12 cellular contexts compared by ENCODE assay signal in the genomic region with DNA sequence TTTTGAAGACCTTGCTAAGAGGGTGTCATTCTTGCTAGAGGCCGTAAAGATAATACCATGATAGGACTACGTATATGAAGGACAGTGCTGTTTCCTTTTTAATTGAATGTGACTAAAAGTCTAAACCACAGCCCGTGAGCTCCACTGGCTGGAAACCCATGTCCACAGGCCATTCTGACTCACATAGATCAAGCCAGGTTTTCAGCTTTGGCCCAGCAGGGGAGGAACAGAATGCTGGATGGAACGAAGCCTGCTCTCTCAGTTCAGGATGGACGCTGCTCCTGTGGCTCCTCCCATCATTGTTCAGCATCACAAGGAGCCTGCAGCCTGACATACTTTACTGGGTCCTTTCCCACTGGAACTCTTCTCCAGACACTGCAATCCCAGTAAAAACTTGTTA. TPM values are rescaled to one million over a fixed set of nuclear protein-coding genes. Genes with fewer than 3 reads are reported as not detected.
DNase-seq lines count a peak whose midpoint lies in the region; ATAC-seq and TF ChIP-seq lines count a peak whose summit lies in the region.
"Had no signal": no experiment of that assay in that cellular context is flagged by ENCODE, and none has a peak within 500 bp of the region (broad histone marks: within the 10 kb centered on the region; RNA-seq: fewer than 3 reads in every experiment).

No MANE protein-coding gene starts in this region.

- peaks cover 10% of the 10 kb centered on the region for H3K4me1 ChIP-seq in RWPE2 (ENCODE audit: insufficient read depth, poor library complexity, severe bottlenecking)
- H3K4me1 ChIP-seq: breast epithelium had no signal

- H3K27ac ChIP-seq in RWPE2 (ENCODE audit: poor library complexity, severe bottlenecking) = no peak overlapping the region
- H3K27ac ChIP-seq in substantia nigra (ENCODE audit: low read depth, low read length, poor library complexity, severe bottlenecking) = no peak overlapping the region
- H3K27ac ChIP-seq: breast epithelium had no signal

- no peaks in the 10 kb centered on the region for H3K36me3 ChIP-seq in RWPE2 (ENCODE audit: low read depth)
- H3K36me3 ChIP-seq: breast epithelium had no signal

- H3K4me3 ChIP-seq in RWPE2 (ENCODE audit: severe bottlenecking) = no peak overlapping the region
- H3K4me3 ChIP-seq in retinal pigment epithelial cell (ENCODE audit: low read length) = no peak overlapping the region
- H3K4me3 ChIP-seq: breast epithelium had no signal

- ATAC-seq in RWPE2 (ENCODE audit: low read depth) = peak; percentile 75
- no peak for ATAC-seq in left colon
- ATAC-seq: natural killer cell treated with Interleukin-12 subunit alpha and Interleukin-12 subunit beta and Interleukin-15 and Interleukin-18, amount 100 ng/mL, for 72 hours had no signal

- DNase-seq in GOT3 (lab: John Stamatoyannopoulos, UW) (peak; percentile 18), RWPE2 (ENCODE audit: low spot score) (no peak), fibroblast of peridontal ligament (ENCODE audit: extremely low read depth) (peak; percentile 89), retinal pigment epithelial cell (ENCODE audit: low read depth) (no peak), T-helper 9 cell (no peak), substantia nigra (lab: John Stamatoyannopoulos, UW) (no peak), left colon (no peak)
- DNase-seq in central memory CD4-positive, alpha-beta T cell = no peak
- DNase-seq: NCI-H2227 treated with DMSO at 0.1 percent for 48 hours; stimulated activated CD4-positive, alpha-beta T cell treated with anti-CD3 and anti-CD28 coated beads, Interleukin-4, amount 100 ng/mL, for 1 hour had no signal

- TF ChIP-seq CTCF in RWPE2 (IDR thresholded peaks at IDR 0.05; ENCODE audit: poor library complexity, severe bottlenecking) = no peak
- peak; percentile 12 for TF ChIP-seq CTCF in retinal pigment epithelial cell (conservative IDR thresholded peaks at IDR 0.05; ENCODE audit: low read depth, low read length)

- H3K27me3 ChIP-seq in RWPE2 (ENCODE audit: insufficient read depth, poor library complexity, severe bottlenecking) = no peaks in the 10 kb centered on the region
- H3K27me3 ChIP-seq: breast epithelium had no signal

- no peaks in the 10 kb centered on the region for H3K9me3 ChIP-seq in RWPE2 (ENCODE audit: severe bottlenecking)
- H3K9me3 ChIP-seq: breast epithelium had no signal

- intact Hi-C loops in left colon (cut with DNase I, micrococcal nuclease) = no loop called here

RNA-seq across cellular contexts. Expression of a gene that starts 47.6 kb away (rescaled TPM):
- under 1 TPM in 1 of 2 donors, not detected in 1; 0.15 TPM for total RNA-seq in left colon

Comparison
In these comparisons a context has a peak if more than half of its experiments do, and no peak if none do; other contexts are left out.
1. DNase-seq: peak in GOT3 (single experiment) and fibroblast of peridontal ligament (single experiment); none in RWPE2 (single experiment), retinal pigment epithelial cell (single experiment), T-helper 9 cell (single experiment), substantia nigra (0 of 49), left colon (0 of 2) and central memory CD4-positive, alpha-beta T cell (single experiment).